Comparison of ENCODE assay signal across 14 cellular contexts in the genomic region with DNA sequence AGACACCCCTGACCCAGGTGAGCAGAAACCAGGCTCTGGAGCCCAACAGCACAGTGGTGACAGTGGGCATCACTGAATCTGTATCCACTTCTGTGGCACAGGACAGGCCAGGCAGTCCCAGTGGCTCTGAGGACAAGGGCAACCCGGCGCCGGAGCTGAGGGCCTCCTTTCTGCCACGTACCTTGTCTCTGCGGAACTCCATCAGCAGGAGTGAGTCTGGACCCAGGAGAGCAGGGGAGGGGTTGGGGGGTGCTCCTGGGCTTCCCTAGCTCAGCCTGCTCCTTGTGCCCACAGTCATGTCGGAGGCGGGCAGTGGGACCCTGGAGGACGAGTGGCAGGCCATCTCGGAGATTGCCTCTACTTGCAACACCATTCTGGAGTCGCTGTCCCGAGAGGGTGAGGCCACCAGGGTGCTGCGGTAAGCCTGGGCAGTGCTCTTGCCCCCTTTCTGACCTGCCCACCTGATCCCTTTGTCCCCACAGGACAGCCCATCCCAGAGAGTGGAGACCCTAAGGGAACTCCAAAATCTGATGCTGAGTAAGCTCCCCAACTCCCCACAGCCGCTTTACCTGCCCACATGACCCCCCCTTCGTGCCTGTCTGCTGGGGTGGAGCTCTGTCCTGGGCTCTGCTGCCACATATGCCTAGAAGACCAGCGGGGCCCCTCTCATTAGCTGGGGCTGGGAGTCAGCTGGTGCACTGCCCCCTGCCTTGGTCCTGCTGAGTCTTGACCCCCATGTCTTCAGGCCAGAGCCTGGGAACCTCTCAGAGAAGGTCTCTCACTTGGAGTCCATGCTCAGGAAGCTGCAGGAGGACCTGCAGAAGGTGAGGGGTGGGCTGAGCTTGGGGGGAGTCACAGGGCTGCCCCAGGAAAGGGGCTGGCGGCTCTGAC. TPM values are rescaled to one million over a fixed set of nuclear protein-coding genes. Genes with fewer than 3 reads are reported as not detected.
A peak's percentile ranks its signal among the peaks of the same experiment; 100 is the strongest.
DNase-seq lines count a peak whose midpoint lies in the region; ATAC-seq, FAIRE-seq and TF ChIP-seq lines count a peak whose summit lies in the region.
"Had no signal": no experiment of that assay in that cellular context is flagged by ENCODE, and none has a peak within 500 bp of the region (broad histone marks: within the 10 kb centered on the region; RNA-seq: fewer than 3 reads in every experiment).

No MANE protein-coding gene starts in this region.

- no peak for ATAC-seq in RWPE2 (ENCODE audit: low read depth)
- ATAC-seq in HG03521 (IDR thresholded peaks at IDR 0.05; ENCODE audit: unreplicated experiment), result no peak
- ATAC-seq: pancreas had no signal

- H3K27ac ChIP-seq in RWPE2 (ENCODE audit: poor library complexity, severe bottlenecking), result peak overlapping the region; percentile 68
- no peak overlapping the region for H3K27ac ChIP-seq in kidney (ENCODE audit: low read depth in 2 of 2, low read length in 2 of 2)
- peak overlapping the region in 7 of 8 donors; percentile 93 to 99 (median 97) for H3K27ac ChIP-seq in spleen
- H3K27ac ChIP-seq: SK-N-MC had no signal

- peaks cover 44% of the 10 kb centered on the region for H3K4me1 Mint-ChIP-seq in Calu3 (ENCODE audit: low read depth, unreplicated experiment)

- CTCF ChIA-PET in Calu3 (lab: Charles Lee), result interaction anchor here (0.6 kb wide), 2 partner anchors 78 to 555 kb away, joined by 3 read pairs; a partner anchor contains a TSS

- H3K4me3 Mint-ChIP-seq in Calu3 (ENCODE audit: low read depth, unreplicated experiment), result no peak overlapping the region
- H3K4me3 Mint-ChIP-seq: activated naive CD8-positive, alpha-beta T cell had no signal

- H3K36me3 Mint-ChIP-seq in Calu3 (ENCODE audit: insufficient read depth, unreplicated experiment), result peaks cover 58% of the 10 kb centered on the region
- H3K36me3 Mint-ChIP-seq: activated naive CD8-positive, alpha-beta T cell had no signal

- peak overlapping the region; percentile 84 for H3K27ac Mint-ChIP-seq in Calu3 (ENCODE audit: unreplicated experiment)
- H3K27ac Mint-ChIP-seq: activated naive CD8-positive, alpha-beta T cell had no signal

- no peaks in the 10 kb centered on the region for H3K9me3 ChIP-seq in RWPE2 (ENCODE audit: severe bottlenecking)
- H3K9me3 ChIP-seq in kidney (ENCODE audit: control insufficient read depth in 1 of 2, low read length in 2 of 2), result no peaks in the 10 kb centered on the region
- no peaks in the 10 kb centered on the region for H3K9me3 ChIP-seq in spleen
- H3K9me3 ChIP-seq: pancreas had no signal

- no peaks in the 10 kb centered on the region for H3K27me3 Mint-ChIP-seq in Calu3 (ENCODE audit: unreplicated experiment)
- H3K27me3 Mint-ChIP-seq: activated naive CD8-positive, alpha-beta T cell had no signal

- H3K4me1 ChIP-seq in RWPE2 (ENCODE audit: insufficient read depth, poor library complexity, severe bottlenecking) (peaks cover 19% of the 10 kb centered on the region), kidney (ENCODE audit: control insufficient read depth in 1 of 2, insufficient read depth in 1 of 2, low read depth in 1 of 2, low read length in 2 of 2) (peaks cover 28 to 30% of the 10 kb centered on the region in 2 donors), spleen (peaks cover 32 to 92% (median 65%) of the 10 kb centered on the region in 6 donors)

- DNase-seq in Calu3 (no peak), RWPE2 (ENCODE audit: low spot score) (peak; percentile 51), kidney (peak; percentile 75), spleen (peak; percentile 74), C1 segment of cervical spinal cord (lab: John Stamatoyannopoulos, UW) (no peak), NCI-H1105 (lab: John Stamatoyannopoulos, UW) (no peak)
- DNase-seq: hippocampal formation, NCI-H2171 treated with DMSO at 0.1 percent for 48 hours had no signal

- H3K4me3 ChIP-seq in RWPE2 (ENCODE audit: severe bottlenecking), result no peak overlapping the region
- no peak overlapping the region for H3K4me3 ChIP-seq in kidney (ENCODE audit: low read length in 2 of 2)
- no peak overlapping the region for H3K4me3 ChIP-seq in spleen
- H3K4me3 ChIP-seq: lung, pancreas, SK-N-MC had no signal

- 84 to 94% (median 88%) methylated on average over 6 to 16 of the region's 16 CpGs for WGBS in spleen, 5 donors

- intact Hi-C loops in Calu3 (cut with micrococcal nuclease; ENCODE audit: unreplicated experiment), result no loop called here
- intact Hi-C loops in kidney (cut with DNase I), result no loop called here
- intact Hi-C loops in spleen (cut with DNase I; ENCODE audit: low total_unique reads), result no loop called here

- no peak overlapping the region for H3K9ac ChIP-seq in kidney (ENCODE audit: low read length in 2 of 2)

- H3K9me3 Mint-ChIP-seq in Calu3 (ENCODE audit: low read depth, unreplicated experiment), result no peaks in the 10 kb centered on the region

- H3K27me3 ChIP-seq in RWPE2 (ENCODE audit: insufficient read depth, poor library complexity, severe bottlenecking) (no peaks in the 10 kb centered on the region), spleen (replicated peaks in 1 of 7) (no peaks in the 10 kb centered on the region)
- H3K27me3 ChIP-seq: pancreas had no signal

- TF ChIP-seq CTCF in Calu3 (IDR thresholded peaks at IDR 0.05; ENCODE audit: unreplicated experiment), result no peak
- no peak for TF ChIP-seq CTCF in RWPE2 (IDR thresholded peaks at IDR 0.05; ENCODE audit: poor library complexity, severe bottlenecking)
- TF ChIP-seq CTCF in kidney (IDR thresholded peaks at IDR 0.05; ENCODE audit: borderline replicate concordance, extremely low read depth, insufficient read depth), result no peak
- TF ChIP-seq CTCF in spleen (IDR thresholded peaks at IDR 0.05 in 8 of 11, conservative IDR thresholded peaks at IDR 0.05 in 3 of 11), result no peak

- FAIRE-seq in kidney (lab: Jason Lieb, UNC), result no peak
- FAIRE-seq: pancreas had no signal

- H3K36me3 ChIP-seq in RWPE2 (ENCODE audit: low read depth), result peaks cover 6% of the 10 kb centered on the region
- peaks cover 2% of the 10 kb centered on the region in 2 donors for H3K36me3 ChIP-seq in kidney (ENCODE audit: control insufficient read depth in 1 of 2, insufficient read depth in 2 of 2, low read length in 2 of 2)
- H3K36me3 ChIP-seq in spleen, result peaks cover 10 to 85% (median 76%) of the 10 kb centered on the region in 6 donors

- no TSS peak for BruUV-seq in Calu3 (replicated peaks; lab: Mats Ljungman, UMichigan)

- TF ChIP-seq POLR2A in spleen (IDR thresholded peaks at IDR 0.05), result no peak

RNA-seq across cellular contexts. Expression of a gene that starts 12.0 kb away (rescaled TPM):
- 33.0 and 41.3 TPM in 2 replicates for total RNA-seq in Calu3 (2022)
- 71.0 TPM for total RNA-seq in kidney
- 46.4 TPM for polyA plus RNA-seq in kidney (ENCODE audit: insufficient read depth, low read depth, low replicate concordance)
- 100 to 1,000 TPM; 167 to 308 (median 255) TPM for total RNA-seq in spleen
- polyA plus RNA-seq in spleen, result 100 to 1,000 TPM; 269 to 423 (median 327) TPM

RNA-seq across cellular contexts. Expression of a gene that starts 12.8 kb away (rescaled TPM):
- 76.4 and 79.6 TPM in 2 replicates for total RNA-seq in Calu3 (2022)
- 81.6 TPM for total RNA-seq in kidney
- polyA plus RNA-seq in kidney (ENCODE audit: insufficient read depth, low read depth, low replicate concordance), result 34.8 TPM
- total RNA-seq in spleen, result 100 to 1,000 TPM in 1 of 7 donors, 10 to 100 TPM in 6; 68.2 to 115 (median 85.3) TPM
- 10 to 100 TPM; 25.8 to 43.0 (median 25.9) TPM for polyA plus RNA-seq in spleen

RNA-seq across cellular contexts. Expression of a gene that starts 34.3 kb away (rescaled TPM):
- total RNA-seq in Calu3 (2022), result 72.8 and 77.4 TPM in 2 replicates
- 44.4 TPM for total RNA-seq in kidney
- polyA plus RNA-seq in kidney (ENCODE audit: insufficient read depth, low read depth, low replicate concordance), result 13.6 TPM
- 10 to 100 TPM; 38.6 to 51.3 (median 47.4) TPM for total RNA-seq in spleen
- 10 to 100 TPM in 2 of 3 donors, 1 to 10 TPM in 1; 9.2 to 24.9 (median 17.7) TPM for polyA plus RNA-seq in spleen

RNA-seq across cellular contexts. Expression of a gene that starts 35.9 kb away (rescaled TPM):
- total RNA-seq in Calu3 (2022), result 86.3 and 91.4 TPM in 2 replicates
- total RNA-seq in kidney, result 89.1 TPM
- 55.7 TPM for polyA plus RNA-seq in kidney (ENCODE audit: insufficient read depth, low read depth, low replicate concordance)
- total RNA-seq in spleen, result 100 to 1,000 TPM in 3 of 7 donors, 10 to 100 TPM in 4; 93.5 to 158 (median 99.9) TPM
- polyA plus RNA-seq in spleen, result 100 to 1,000 TPM in 1 of 3 donors, 10 to 100 TPM in 2; 29.4 to 109 (median 97.7) TPM

RNA-seq across cellular contexts. Expression of a gene that starts 54.3 kb away (rescaled TPM):
- total RNA-seq in Calu3 (2022) (1.2 and 1.4 TPM in 2 replicates), kidney (0.25 TPM), spleen (1 to 10 TPM in 4 of 7 donors, under 1 TPM in 3; 0.63 to 3.2 (median 1.1) TPM)
- polyA plus RNA-seq in kidney (ENCODE audit: insufficient read depth, low read depth, low replicate concordance) (not detected), spleen (1 to 10 TPM; 1.9 to 6.2 (median 2.9) TPM)
- total RNA-seq: HT1080 had no signal

Comparison
In these comparisons a context has a peak if more than half of its experiments do, and no peak if none do; other contexts are left out.
1. DNase-seq: peak in RWPE2 (single experiment), kidney (single experiment) and spleen (single experiment); none in Calu3 (single experiment), C1 segment of cervical spinal cord (0 of 14) and NCI-H1105 (single experiment).
2. H3K27ac ChIP-seq: peak in RWPE2 (single experiment) and spleen (7 of 8); none in kidney (0 of 2).